Comparison of ENCODE assay signal across 14 cellular contexts in genomic region chr11:15824060-15824459, GRCh38.
A peak's percentile ranks its signal among the peaks of the same experiment; 100 is the strongest.
DNase-seq lines count a peak whose midpoint lies in the region; ATAC-seq and TF ChIP-seq lines count a peak whose summit lies in the region.
"Had no signal": no experiment of that assay in that cellular context is flagged by ENCODE, and none has a peak within 500 bp of the region (broad histone marks: within the 10 kb centered on the region; RNA-seq: fewer than 3 reads in every experiment).

No MANE protein-coding gene starts in this region.

- H2AK9ac ChIP-seq in IMR-90 (replicated peaks; ENCODE audit: low read depth, low read length, poor library complexity), result no peak overlapping the region

- no peak overlapping the region for H3K4me3 Mint-ChIP-seq in chondrocyte (ENCODE audit: unreplicated experiment)
- H3K4me3 Mint-ChIP-seq: CD14-positive monocyte; CD8-positive, alpha-beta T cell had no signal

- no peak for TF ChIP-seq RAD21 in IMR-90 (IDR thresholded peaks at IDR 0.05; ENCODE audit: low read length)

- H2AFZ ChIP-seq in IMR-90 (replicated peaks; ENCODE audit: low read length, poor library complexity), result no peak overlapping the region
- H2AFZ ChIP-seq in neuronal stem cell (ENCODE audit: low read length), result no peak overlapping the region

- H3K4me1 ChIP-seq in IMR-90 (ENCODE audit: control insufficient read depth, insufficient read depth, low read length) (peaks cover 20% of the 10 kb centered on the region), foreskin keratinocyte (peaks cover 5% of the 10 kb centered on the region), neuronal stem cell (ENCODE audit: control insufficient read depth in 2 of 2, insufficient read depth in 1 of 2, low read depth in 1 of 2, low read length in 2 of 2) (peaks cover 9 to 14% of the 10 kb centered on the region in 2 donors)

- H3K14ac ChIP-seq in IMR-90 (replicated peaks; ENCODE audit: low read depth, low read length), result no peak overlapping the region
- H3K14ac ChIP-seq in neuronal stem cell (ENCODE audit: low read length), result no peak overlapping the region

- dilution Hi-C loops in IMR-90 (cut with HindIII; ENCODE audit: low sequenced_read_pairs, unreplicated experiment), result no loop called here

- no peaks in the 10 kb centered on the region for H3K9me3 ChIP-seq in IMR-90 (ENCODE audit: control insufficient read depth, insufficient read depth, low read length)
- H3K9me3 ChIP-seq in neuronal stem cell (replicated peaks in 1 of 2; ENCODE audit: control insufficient read depth in 2 of 2, insufficient read depth in 1 of 2, low read depth in 1 of 2, low read length in 2 of 2), result no peaks in the 10 kb centered on the region

- ATAC-seq in IMR-90 (ENCODE audit: low read depth) (peak; percentile 73), foreskin keratinocyte (no peak), HG03439 (IDR thresholded peaks at IDR 0.05; ENCODE audit: unreplicated experiment) (no peak), GM21723 (IDR thresholded peaks at IDR 0.05; ENCODE audit: unreplicated experiment) (no peak)
- ATAC-seq: CD8-positive, alpha-beta T cell; HCT116 had no signal

- H4K8ac ChIP-seq in IMR-90 (ENCODE audit: low read depth in 2 of 2, low read length in 2 of 2) (peak overlapping the region in 1 of 2 experiments; percentile 73; a peak in 1 of 4 replicates), neuronal stem cell (ENCODE audit: low read depth, low read length) (no peak overlapping the region)

- no peak for TF ChIP-seq CTCF in IMR-90 (conservative IDR thresholded peaks at IDR 0.05; ENCODE audit: low read depth, low read length)
- no peak for TF ChIP-seq CTCF in chondrocyte (IDR thresholded peaks at IDR 0.05)
- TF ChIP-seq CTCF in fibroblast of villous mesenchyme (IDR thresholded peaks at IDR 0.05; ENCODE audit: insufficient read depth, low read depth, low read length), result no peak
- no peak for TF ChIP-seq CTCF in foreskin keratinocyte (conservative IDR thresholded peaks at IDR 0.05)

- H3K27me3 Mint-ChIP-seq in chondrocyte (ENCODE audit: low read depth), result no peaks in the 10 kb centered on the region

- no peak for TF ChIP-seq POLR2A in IMR-90 (IDR thresholded peaks at IDR 0.05; ENCODE audit: low read depth, low read length)

- H3K56ac ChIP-seq in IMR-90 (ENCODE audit: extremely low read depth, insufficient read depth, low read length), result no peak overlapping the region

- peak overlapping the region; percentile 51 for H3K4me2 ChIP-seq in IMR-90 (ENCODE audit: low read depth, low read length)
- no peak overlapping the region for H3K4me2 ChIP-seq in neuronal stem cell (ENCODE audit: insufficient read depth, low read length, poor library complexity, severe bottlenecking)

- POLR2A ChIA-PET in IMR-90 (lab: Charles Lee; ENCODE audit: unreplicated experiment), result no interaction called here

- H3K4ac ChIP-seq in IMR-90 (ENCODE audit: low read depth, low read length) (peak overlapping the region; percentile 39; the same call in 1 of the 2 replicates), neuronal stem cell (ENCODE audit: low read length) (no peak overlapping the region)

- H2BK20ac ChIP-seq in IMR-90 (ENCODE audit: low read depth, low read length), result peak overlapping the region; percentile 88

- H3K79me1 ChIP-seq in IMR-90 (ENCODE audit: low read depth in 1 of 2, low read length in 2 of 2), result no peaks in the 10 kb centered on the region
- H3K79me1 ChIP-seq in neuronal stem cell (ENCODE audit: low read depth, low read length), result no peaks in the 10 kb centered on the region

- H2AK5ac ChIP-seq in IMR-90 (ENCODE audit: low read depth, low read length), result no peak overlapping the region
- H2AK5ac ChIP-seq in neuronal stem cell (ENCODE audit: low read depth, low read length), result no peak overlapping the region

- H3K27me3 ChIP-seq in IMR-90 (ENCODE audit: control insufficient read depth, insufficient read depth, low read length) (no peaks in the 10 kb centered on the region), foreskin keratinocyte (peaks cover 4% of the 10 kb centered on the region), neuronal stem cell (ENCODE audit: control insufficient read depth in 3 of 3, insufficient read depth in 3 of 3, low read depth in 1 of 3, low read length in 3 of 3) (peaks cover 0 to 6% (median 0%) of the 10 kb centered on the region in 3 experiments)

- CTCF ChIA-PET in IMR-90 (lab: Yijun Ruan, JAX), result no interaction called here

- H4K5ac ChIP-seq in IMR-90 (ENCODE audit: low read depth, low read length), result no peak overlapping the region

- H2BK12ac ChIP-seq in neuronal stem cell (ENCODE audit: low read length), result no peak overlapping the region

- peak overlapping the region; percentile 38 for H3K27ac Mint-ChIP-seq in chondrocyte (ENCODE audit: unreplicated experiment)
- H3K27ac Mint-ChIP-seq: CD14-positive monocyte; CD8-positive, alpha-beta T cell had no signal

- 0 out of 2 replicates have a peak overlapping the region, but pooled peaks have one; percentile 17 for H3K27ac ChIP-seq in IMR-90 (ENCODE audit: insufficient read depth, low read length)
- H3K27ac ChIP-seq in foreskin keratinocyte, result no peak overlapping the region
- H3K27ac ChIP-seq in neuronal stem cell (replicated peaks; ENCODE audit: low read length), result no peak overlapping the region

- H4K91ac ChIP-seq in IMR-90 (ENCODE audit: insufficient read depth, low read depth, low read length), result no peak overlapping the region
- no peak overlapping the region for H4K91ac ChIP-seq in neuronal stem cell (ENCODE audit: low read depth, low read length, poor library complexity)

- H3K23ac ChIP-seq in IMR-90 (ENCODE audit: low read depth, low read length) (no peak overlapping the region), neuronal stem cell (ENCODE audit: low read depth, low read length, poor library complexity) (no peak overlapping the region)

- H4K20me1 ChIP-seq in IMR-90 (ENCODE audit: insufficient read depth, low read length), result no peaks in the 10 kb centered on the region

- H3K9ac ChIP-seq in IMR-90 (ENCODE audit: low read depth, low read length) (no peak overlapping the region), neuronal stem cell (ENCODE audit: low read depth, low read length, poor library complexity) (no peak overlapping the region)

- BruUV-seq in IMR-90 (replicated peaks; lab: Mats Ljungman, UMichigan), result no TSS peak

- H3K18ac ChIP-seq in IMR-90 (ENCODE audit: low read depth, low read length) (peak overlapping the region; percentile 36; the same call in 1 of the 2 replicates), neuronal stem cell (ENCODE audit: low read length) (no peak overlapping the region)

- in situ Hi-C loops in IMR-90 (cut with MboI; ENCODE audit: low sequenced_read_pairs), result no loop called here

- WGBS in IMR-90 (ENCODE audit: extremely low coverage in 2 of 2, insufficient read length in 1 of 2), 2 experiments, result no CpG with 5 or more reads among the region's 1 CpG
- no CpG with 5 or more reads among the region's 1 CpG for WGBS in neuronal stem cell (ENCODE audit: extremely low coverage in 2 of 2, insufficient read length in 2 of 2, insufficient replicate concordance in 1 of 2), 2 donors

- peaks cover 15% of the 10 kb centered on the region for H3K9me3 Mint-ChIP-seq in chondrocyte (ENCODE audit: low read depth)
- H3K9me3 Mint-ChIP-seq: CD14-positive monocyte; CD8-positive, alpha-beta T cell had no signal

- H3K36me3 ChIP-seq in IMR-90 (ENCODE audit: control insufficient read depth, insufficient read depth, low read length), result no peaks in the 10 kb centered on the region
- no peaks in the 10 kb centered on the region for H3K36me3 ChIP-seq in neuronal stem cell (replicated peaks in 1 of 2; ENCODE audit: control insufficient read depth in 2 of 2, insufficient read depth in 2 of 2, low read length in 2 of 2)

- H2BK5ac ChIP-seq in IMR-90 (ENCODE audit: low read depth, low read length, poor library complexity, severe bottlenecking) (peak overlapping the region; percentile 65), neuronal stem cell (ENCODE audit: low read length) (no peak overlapping the region)

- H2BK120ac ChIP-seq in IMR-90 (ENCODE audit: low read depth, low read length) (peak overlapping the region; percentile 86), neuronal stem cell (ENCODE audit: low read depth, low read length) (no peak overlapping the region)

- H3K4me3 ChIP-seq in IMR-90 (ENCODE audit: insufficient read depth, low read depth, low read length), result no peak overlapping the region
- H3K4me3 ChIP-seq in fibroblast of villous mesenchyme (ENCODE audit: low read depth, low read length), result no peak overlapping the region
- no peak overlapping the region for H3K4me3 ChIP-seq in neuronal stem cell (ENCODE audit: low read length in 2 of 2)

- H3K9me1 ChIP-seq in IMR-90 (ENCODE audit: insufficient read depth, low read length), result peaks cover 11% of the 10 kb centered on the region

- H3K4me1 Mint-ChIP-seq in chondrocyte (ENCODE audit: low read depth), result peaks cover 59% of the 10 kb centered on the region

- H2BK15ac ChIP-seq in IMR-90 (ENCODE audit: low read depth, low read length), result no peak overlapping the region
- H2BK15ac ChIP-seq in neuronal stem cell (ENCODE audit: low read length), result no peak overlapping the region

- intact Hi-C loops in IMR-90 (cut with micrococcal nuclease), result loop anchor here (10.0 kb wide), 1 partner anchor 161 kb away; no protein-coding TSS in a partner anchor

- DNase-seq in IMR-90 (peak; percentile 77), chondrocyte (ENCODE audit: low spot score) (no peak), fibroblast of villous mesenchyme (ENCODE audit: low read depth) (peak; percentile 77), foreskin keratinocyte (no peak), neuronal stem cell (ENCODE audit: low spot score) (no peak)
- DNase-seq: CD8-positive, alpha-beta T cell; COR-L47; DMS153; DMS79 treated with DMSO at 0.1 percent for 48 hours; GF-D8 had no signal

- H3K36me3 Mint-ChIP-seq in chondrocyte (ENCODE audit: low read depth), result no peaks in the 10 kb centered on the region
- H3K36me3 Mint-ChIP-seq: CD14-positive monocyte; CD8-positive, alpha-beta T cell had no signal

TF ChIP-seq in IMR-90, 13 proteins besides CTCF, POLR2A, EP300 and RAD21:
- TF ChIP-seq RFX5 (IDR thresholded peaks at IDR 0.05; ENCODE audit: low read depth, low read length) (no peak), CEBPB (IDR thresholded peaks at IDR 0.05; ENCODE audit: low read depth, low read length) (peak; percentile 60)

Comparison
In these comparisons a context has a peak if more than half of its experiments do, and no peak if none do; other contexts are left out.
1. DNase-seq: peak in IMR-90 (single experiment) and fibroblast of villous mesenchyme (single experiment); none in chondrocyte (single experiment), foreskin keratinocyte (0 of 2) and neuronal stem cell (single experiment).